ENCODE assay signal across 10 cellular contexts in the genomic region with DNA sequence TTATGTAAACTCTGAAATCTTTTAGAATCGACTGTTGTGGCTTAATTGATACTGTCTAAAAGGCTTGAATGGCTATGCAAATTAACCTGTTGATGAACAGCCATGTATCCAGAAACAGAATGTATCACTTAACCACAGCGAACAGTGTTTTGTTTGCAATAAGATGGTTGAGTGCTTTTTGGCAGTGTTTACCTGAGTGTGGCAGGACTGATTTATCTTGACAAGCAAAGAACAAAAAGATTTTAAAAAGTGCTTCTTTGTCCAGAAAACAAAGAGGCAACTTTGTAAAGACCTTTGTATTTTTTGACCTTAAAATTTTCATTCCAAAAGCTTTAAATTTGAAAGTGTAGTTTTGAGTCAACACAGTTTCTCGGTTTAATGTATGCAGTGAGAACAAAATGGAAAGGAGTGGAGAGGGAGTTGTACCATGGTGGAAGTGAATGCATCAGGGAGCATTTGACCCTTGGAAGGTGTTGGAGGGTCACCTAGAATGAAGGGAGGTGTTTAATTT. TPM values are rescaled to one million over a fixed set of nuclear protein-coding genes. Genes with fewer than 3 reads are reported as not detected.
A peak's percentile ranks its signal among the peaks of the same experiment; 100 is the strongest.
DNase-seq lines count a peak whose midpoint lies in the region; ATAC-seq and TF ChIP-seq lines count a peak whose summit lies in the region.
"Had no signal": no experiment of that assay in that cellular context is flagged by ENCODE, and none has a peak within 500 bp of the region (broad histone marks: within the 10 kb centered on the region; RNA-seq: fewer than 3 reads in every experiment).

No MANE protein-coding gene starts in this region.

- H3K4me1 Mint-ChIP-seq in stimulated activated naive B cell treated with anti-CD40 and anti-IgM and Interleukin-4, amounts not matched to agents 10 μg/mL and 1 μg/mL and 100 μg/mL, for 72 hours: no peaks in the 10 kb centered on the region

- peaks cover 0 to 1% of the 10 kb centered on the region in 2 donors for H3K9me3 Mint-ChIP-seq in stimulated activated naive B cell treated with anti-CD40 and anti-IgM and Interleukin-4, amounts not matched to agents 10 μg/mL and 1 μg/mL and 100 μg/mL, for 72 hours

- peaks cover 2 to 3% of the 10 kb centered on the region in 2 donors for H3K27me3 Mint-ChIP-seq in stimulated activated naive B cell treated with anti-CD40 and anti-IgM and Interleukin-4, amounts not matched to agents 10 μg/mL and 1 μg/mL and 100 μg/mL, for 72 hours

- peak; percentile 77 for ATAC-seq in GM21360 (IDR thresholded peaks at IDR 0.05; ENCODE audit: unreplicated experiment)
- peak; percentile 96 for ATAC-seq in HG03064 (IDR thresholded peaks at IDR 0.05; ENCODE audit: low read depth, unreplicated experiment)
- ATAC-seq in stimulated activated naive B cell treated with anti-CD40 and anti-IgM and Interleukin-4, amounts not matched to agents 10 μg/mL and 1 μg/mL and 100 μg/mL, for 72 hours (replicated peaks): no peak

- peak; percentile 51 for DNase-seq in GM13977 (ENCODE audit: low spot score)
- DNase-seq in NCI-H526 treated with DMSO at 0.1 percent for 48 hours (lab: John Stamatoyannopoulos, UW): peak; percentile 83
- no peak for DNase-seq in stimulated activated naive B cell treated with anti-CD40 and anti-IgM and Interleukin-4, amounts not matched to agents 10 μg/mL and 1 μg/mL and 100 μg/mL, for 72 hours
- DNase-seq in HT-29 (ENCODE audit: low spot score): no peak
- no peak for DNase-seq in KG1 (lab: John Stamatoyannopoulos, UW)
- no peak for DNase-seq in activated CD8-positive, alpha-beta memory T cell treated with anti-CD3 and anti-CD28 coated beads for 24 hours
- DNase-seq: adrenal gland; NK-92 treated with Interleukin-12 subunit alpha and Interleukin-12 subunit beta, amount 100 ng/mL, for 24 hours had no signal

- peaks cover 2% of the 10 kb centered on the region in 2 donors for H3K36me3 Mint-ChIP-seq in stimulated activated naive B cell treated with anti-CD40 and anti-IgM and Interleukin-4, amounts not matched to agents 10 μg/mL and 1 μg/mL and 100 μg/mL, for 72 hours

- no peak overlapping the region for H3K4me3 Mint-ChIP-seq in stimulated activated naive B cell treated with anti-CD40 and anti-IgM and Interleukin-4, amounts not matched to agents 10 μg/mL and 1 μg/mL and 100 μg/mL, for 72 hours

- in situ Hi-C loops in GM13977 (cut with MboI; ENCODE audit: low pct_unique_long_range_greater_than_20kb, low sequenced_read_pairs, unreplicated experiment): no loop called here

- H3K27ac Mint-ChIP-seq in stimulated activated naive B cell treated with anti-CD40 and anti-IgM and Interleukin-4, amounts not matched to agents 10 μg/mL and 1 μg/mL and 100 μg/mL, for 72 hours: no peak overlapping the region

- TF ChIP-seq CTCF in GM13977 (IDR thresholded peaks at IDR 0.05; ENCODE audit: extremely low read depth, insufficient read depth, missing control alignments): no peak

RNA-seq across cellular contexts. Expression of a gene that starts 18.0 kb away (rescaled TPM):
- 4.3 and 9.3 TPM in 2 replicates for total RNA-seq in HT-29 (2014; rRNA removed; shearing (Covaris generic))

Comparison
In these comparisons a context has a peak if more than half of its experiments do, and no peak if none do; other contexts are left out.
1. DNase-seq: peak in GM13977 (single experiment) and NCI-H526 treated with DMSO at 0.1 percent for 48 hours (single experiment); none in stimulated activated naive B cell treated with anti-CD40 and anti-IgM and Interleukin-4, amounts not matched to agents 10 μg/mL and 1 μg/mL and 100 μg/mL, for 72 hours (single experiment), HT-29 (single experiment), KG1 (single experiment) and activated CD8-positive, alpha-beta memory T cell treated with anti-CD3 and anti-CD28 coated beads for 24 hours (single experiment).
2. ATAC-seq: peak in GM21360 (single experiment) and HG03064 (single experiment); none in stimulated activated naive B cell treated with anti-CD40 and anti-IgM and Interleukin-4, amounts not matched to agents 10 μg/mL and 1 μg/mL and 100 μg/mL, for 72 hours (0 of 2).